In the genomic region with DNA sequence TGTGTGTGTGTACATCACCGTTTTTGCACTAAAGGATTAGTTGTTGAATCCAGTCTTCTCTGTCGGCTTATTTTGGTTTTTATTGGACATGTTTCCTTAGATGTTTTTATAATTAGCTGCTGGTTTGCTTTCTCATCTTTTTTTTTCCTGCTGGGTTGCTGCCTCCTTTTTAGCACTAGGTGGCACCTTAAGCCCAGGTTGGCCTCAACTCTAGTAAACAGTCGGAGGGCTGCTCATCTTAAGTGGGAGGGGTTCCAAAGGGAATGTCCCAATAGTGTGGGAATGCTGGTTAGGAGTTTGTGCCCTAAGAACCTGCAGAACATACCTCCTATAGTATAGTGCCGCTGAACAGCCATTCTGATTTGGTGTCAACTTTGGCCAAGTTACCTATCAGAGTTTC, we compare ENCODE assay signal across 3 cellular contexts.
A peak's percentile ranks its signal among the peaks of the same experiment; 100 is the strongest.
TF ChIP-seq lines count a peak whose summit lies in the region.

No MANE protein-coding gene starts in this region.

TF ChIP-seq in GM23338, 12 proteins besides CTCF, POLR2A, EP300 and RAD21 (continued from another document and continues in another):
- TF ChIP-seq ZNF331 (CRISPR knock-in tag; IDR thresholded peaks at IDR 0.05; ENCODE audit: low read depth), result no peak
- TF ChIP-seq, protein P1, sequence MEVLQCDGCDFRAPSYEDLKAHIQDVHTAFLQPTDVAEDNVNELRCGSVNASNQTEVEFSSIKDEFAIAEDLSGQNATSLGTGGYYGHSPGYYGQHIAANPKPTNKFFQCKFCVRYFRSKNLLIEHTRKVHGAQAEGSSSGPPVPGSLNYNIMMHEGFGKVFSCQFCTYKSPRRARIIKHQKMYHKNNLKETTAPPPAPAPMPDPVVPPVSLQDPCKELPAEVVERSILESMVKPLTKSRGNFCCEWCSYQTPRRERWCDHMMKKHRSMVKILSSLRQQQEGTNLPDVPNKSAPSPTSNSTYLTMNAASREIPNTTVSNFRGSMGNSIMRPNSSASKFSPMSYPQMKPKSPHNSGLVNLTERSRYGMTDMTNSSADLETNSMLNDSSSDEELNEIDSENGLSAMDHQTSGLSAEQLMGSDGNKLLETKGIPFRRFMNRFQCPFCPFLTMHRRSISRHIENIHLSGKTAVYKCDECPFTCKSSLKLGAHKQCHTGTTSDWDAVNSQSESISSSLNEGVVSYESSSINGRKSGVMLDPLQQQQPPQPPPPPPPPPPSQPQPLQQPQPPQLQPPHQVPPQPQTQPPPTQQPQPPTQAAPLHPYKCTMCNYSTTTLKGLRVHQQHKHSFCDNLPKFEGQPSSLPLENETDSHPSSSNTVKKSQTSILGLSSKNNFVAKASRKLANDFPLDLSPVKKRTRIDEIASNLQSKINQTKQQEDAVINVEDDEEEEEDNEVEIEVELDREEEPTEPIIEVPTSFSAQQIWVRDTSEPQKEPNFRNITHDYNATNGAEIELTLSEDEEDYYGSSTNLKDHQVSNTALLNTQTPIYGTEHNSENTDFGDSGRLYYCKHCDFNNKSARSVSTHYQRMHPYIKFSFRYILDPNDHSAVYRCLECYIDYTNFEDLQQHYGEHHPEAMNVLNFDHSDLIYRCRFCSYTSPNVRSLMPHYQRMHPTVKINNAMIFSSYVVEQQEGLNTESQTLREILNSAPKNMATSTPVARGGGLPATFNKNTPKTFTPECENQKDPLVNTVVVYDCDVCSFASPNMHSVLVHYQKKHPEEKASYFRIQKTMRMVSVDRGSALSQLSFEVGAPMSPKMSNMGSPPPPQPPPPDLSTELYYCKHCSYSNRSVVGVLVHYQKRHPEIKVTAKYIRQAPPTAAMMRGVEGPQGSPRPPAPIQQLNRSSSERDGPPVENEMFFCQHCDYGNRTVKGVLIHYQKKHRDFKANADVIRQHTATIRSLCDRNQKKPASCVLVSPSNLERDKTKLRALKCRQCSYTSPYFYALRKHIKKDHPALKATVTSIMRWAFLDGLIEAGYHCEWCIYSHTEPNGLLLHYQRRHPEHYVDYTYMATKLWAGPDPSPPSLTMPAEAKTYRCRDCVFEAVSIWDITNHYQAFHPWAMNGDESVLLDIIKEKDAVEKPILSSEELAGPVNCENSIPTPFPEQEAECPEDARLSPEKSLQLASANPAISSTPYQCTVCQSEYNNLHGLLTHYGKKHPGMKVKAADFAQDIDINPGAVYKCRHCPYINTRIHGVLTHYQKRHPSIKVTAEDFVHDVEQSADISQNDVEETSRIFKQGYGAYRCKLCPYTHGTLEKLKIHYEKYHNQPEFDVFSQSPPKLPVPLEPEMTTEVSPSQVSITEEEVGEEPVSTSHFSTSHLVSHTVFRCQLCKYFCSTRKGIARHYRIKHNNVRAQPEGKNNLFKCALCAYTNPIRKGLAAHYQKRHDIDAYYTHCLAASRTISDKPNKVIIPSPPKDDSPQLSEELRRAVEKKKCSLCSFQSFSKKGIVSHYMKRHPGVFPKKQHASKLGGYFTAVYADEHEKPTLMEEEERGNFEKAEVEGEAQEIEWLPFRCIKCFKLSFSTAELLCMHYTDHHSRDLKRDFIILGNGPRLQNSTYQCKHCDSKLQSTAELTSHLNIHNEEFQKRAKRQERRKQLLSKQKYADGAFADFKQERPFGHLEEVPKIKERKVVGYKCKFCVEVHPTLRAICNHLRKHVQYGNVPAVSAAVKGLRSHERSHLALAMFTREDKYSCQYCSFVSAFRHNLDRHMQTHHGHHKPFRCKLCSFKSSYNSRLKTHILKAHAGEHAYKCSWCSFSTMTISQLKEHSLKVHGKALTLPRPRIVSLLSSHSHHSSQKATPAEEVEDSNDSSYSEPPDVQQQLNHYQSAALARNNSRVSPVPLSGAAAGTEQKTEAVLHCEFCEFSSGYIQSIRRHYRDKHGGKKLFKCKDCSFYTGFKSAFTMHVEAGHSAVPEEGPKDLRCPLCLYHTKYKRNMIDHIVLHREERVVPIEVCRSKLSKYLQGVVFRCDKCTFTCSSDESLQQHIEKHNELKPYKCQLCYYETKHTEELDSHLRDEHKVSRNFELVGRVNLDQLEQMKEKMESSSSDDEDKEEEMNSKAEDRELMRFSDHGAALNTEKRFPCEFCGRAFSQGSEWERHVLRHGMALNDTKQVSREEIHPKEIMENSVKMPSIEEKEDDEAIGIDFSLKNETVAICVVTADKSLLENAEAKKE (CRISPR knock-in tag; IDR thresholded peaks at IDR 0.05), result no peak
- TF ChIP-seq, protein P2, sequence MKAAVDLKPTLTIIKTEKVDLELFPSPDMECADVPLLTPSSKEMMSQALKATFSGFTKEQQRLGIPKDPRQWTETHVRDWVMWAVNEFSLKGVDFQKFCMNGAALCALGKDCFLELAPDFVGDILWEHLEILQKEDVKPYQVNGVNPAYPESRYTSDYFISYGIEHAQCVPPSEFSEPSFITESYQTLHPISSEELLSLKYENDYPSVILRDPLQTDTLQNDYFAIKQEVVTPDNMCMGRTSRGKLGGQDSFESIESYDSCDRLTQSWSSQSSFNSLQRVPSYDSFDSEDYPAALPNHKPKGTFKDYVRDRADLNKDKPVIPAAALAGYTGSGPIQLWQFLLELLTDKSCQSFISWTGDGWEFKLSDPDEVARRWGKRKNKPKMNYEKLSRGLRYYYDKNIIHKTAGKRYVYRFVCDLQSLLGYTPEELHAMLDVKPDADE (IDR thresholded peaks at IDR 0.05), result no peak

TF ChIP-seq in H1, 55 proteins besides CTCF, POLR2A, EP300 and RAD21 (continued from another document):
- TF ChIP-seq PHF8 (conservative IDR thresholded peaks at IDR 0.05; ENCODE audit: low read depth, low read length), result no peak
- TF ChIP-seq CEBPB (IDR thresholded peaks at IDR 0.05; ENCODE audit: low read depth, low read length), result peak; percentile 69
- TF ChIP-seq TEAD4 (IDR thresholded peaks at IDR 0.05; ENCODE audit: low read depth, low read length), result 0 out of 2 replicates have a peak, but pooled peaks have one; percentile 22

TF ChIP-seq in neural cell, 6 proteins besides CTCF, POLR2A, EP300 and RAD21:
- TF ChIP-seq, protein P3, sequence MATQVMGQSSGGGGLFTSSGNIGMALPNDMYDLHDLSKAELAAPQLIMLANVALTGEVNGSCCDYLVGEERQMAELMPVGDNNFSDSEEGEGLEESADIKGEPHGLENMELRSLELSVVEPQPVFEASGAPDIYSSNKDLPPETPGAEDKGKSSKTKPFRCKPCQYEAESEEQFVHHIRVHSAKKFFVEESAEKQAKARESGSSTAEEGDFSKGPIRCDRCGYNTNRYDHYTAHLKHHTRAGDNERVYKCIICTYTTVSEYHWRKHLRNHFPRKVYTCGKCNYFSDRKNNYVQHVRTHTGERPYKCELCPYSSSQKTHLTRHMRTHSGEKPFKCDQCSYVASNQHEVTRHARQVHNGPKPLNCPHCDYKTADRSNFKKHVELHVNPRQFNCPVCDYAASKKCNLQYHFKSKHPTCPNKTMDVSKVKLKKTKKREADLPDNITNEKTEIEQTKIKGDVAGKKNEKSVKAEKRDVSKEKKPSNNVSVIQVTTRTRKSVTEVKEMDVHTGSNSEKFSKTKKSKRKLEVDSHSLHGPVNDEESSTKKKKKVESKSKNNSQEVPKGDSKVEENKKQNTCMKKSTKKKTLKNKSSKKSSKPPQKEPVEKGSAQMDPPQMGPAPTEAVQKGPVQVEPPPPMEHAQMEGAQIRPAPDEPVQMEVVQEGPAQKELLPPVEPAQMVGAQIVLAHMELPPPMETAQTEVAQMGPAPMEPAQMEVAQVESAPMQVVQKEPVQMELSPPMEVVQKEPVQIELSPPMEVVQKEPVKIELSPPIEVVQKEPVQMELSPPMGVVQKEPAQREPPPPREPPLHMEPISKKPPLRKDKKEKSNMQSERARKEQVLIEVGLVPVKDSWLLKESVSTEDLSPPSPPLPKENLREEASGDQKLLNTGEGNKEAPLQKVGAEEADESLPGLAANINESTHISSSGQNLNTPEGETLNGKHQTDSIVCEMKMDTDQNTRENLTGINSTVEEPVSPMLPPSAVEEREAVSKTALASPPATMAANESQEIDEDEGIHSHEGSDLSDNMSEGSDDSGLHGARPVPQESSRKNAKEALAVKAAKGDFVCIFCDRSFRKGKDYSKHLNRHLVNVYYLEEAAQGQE (IDR thresholded peaks at IDR 0.05; ENCODE audit: borderline replicate concordance), result no peak
- TF ChIP-seq EZH2 (IDR thresholded peaks at IDR 0.05; ENCODE audit: borderline replicate concordance, insufficient read depth, low read length, poor library complexity, severe bottlenecking), result no peak
- TF ChIP-seq POLR2AphosphoS5 (IDR thresholded peaks at IDR 0.05), result no peak
- TF ChIP-seq SMC3 (conservative IDR thresholded peaks at IDR 0.05; ENCODE audit: poor library complexity), result no peak
- TF ChIP-seq TAF1 (IDR thresholded peaks at IDR 0.05; ENCODE audit: low read depth), result no peak
- no peak for TF ChIP-seq MXI1 (conservative IDR thresholded peaks at IDR 0.05; ENCODE audit: poor library complexity, severe bottlenecking)
